25 cellular contexts compared by ENCODE assay signal in genomic region chr17:40791116-40791515, GRCh38. TPM values are rescaled to one million over a fixed set of nuclear protein-coding genes. Genes with fewer than 3 reads are reported as not detected.
"Had no signal": no experiment of that assay in that cellular context is flagged by ENCODE, and none has a peak within 500 bp of the region (broad histone marks: within the 10 kb centered on the region; RNA-seq: fewer than 3 reads in every experiment).

No MANE protein-coding gene starts in this region.

- H3K36me3 Mint-ChIP-seq: activated naive CD8-positive, alpha-beta T cell treated with anti-CD3 and anti-CD28 coated beads, Interleukin-2, amount 10 ng/mL, durations not matched to agents 7 days and 5 days; memory B cell had no signal

- H3K4me1 ChIP-seq: parathyroid adenoma, sigmoid colon had no signal

- ATAC-seq: activated T-cell treated with anti-CD3 and anti-CD28 coated beads, Interleukin-2, amount 50 U/mL, for 72 hours; gastroesophageal sphincter; T-helper 17 cell had no signal

- H3K27ac ChIP-seq: gastroesophageal sphincter, neutrophil, parathyroid adenoma had no signal

- H3K9me3 Mint-ChIP-seq: activated naive CD4-positive, alpha-beta T cell treated with anti-CD3 and anti-CD28 coated beads for 36 hours; activated naive CD8-positive, alpha-beta T cell treated with anti-CD3 and anti-CD28 coated beads, Interleukin-2, amount 10 ng/mL, durations not matched to agents 7 days and 5 days; activated T-cell treated with anti-CD3 and anti-CD28 coated beads, Interleukin-2, amount 50 U/mL, for 72 hours; memory B cell; nephron had no signal

- H3K4me3 Mint-ChIP-seq: activated naive CD4-positive, alpha-beta T cell treated with anti-CD3 and anti-CD28 coated beads for 36 hours; activated naive CD8-positive, alpha-beta T cell treated with anti-CD3 and anti-CD28 coated beads, Interleukin-2, amount 10 ng/mL, durations not matched to agents 7 days and 5 days; activated T-cell treated with anti-CD3 and anti-CD28 coated beads, Interleukin-2, amount 50 U/mL, for 72 hours; memory B cell; nephron; T-helper 17 cell had no signal

- H3K4me1 Mint-ChIP-seq: activated naive CD8-positive, alpha-beta T cell treated with anti-CD3 and anti-CD28 coated beads, Interleukin-2, amount 10 ng/mL, durations not matched to agents 7 days and 5 days; memory B cell; T-helper 17 cell had no signal

- DNase-seq: activated CD4-positive, alpha-beta T cell treated with anti-CD3 and anti-CD28 coated beads for 4 hours; activated CD4-positive, alpha-beta T cell treated with anti-CD3 and anti-CD28 coated beads, Interleukin-2, amount 50 U/mL, for 48 hours; activated CD4-positive, CD25-positive, alpha-beta regulatory T cell; activated effector memory CD4-positive, alpha-beta T cell treated with Interleukin-2 at 50 U/mL for 16 hours; activated naive CD4-positive, alpha-beta T cell treated with anti-CD3 and anti-CD28 coated beads for 36 hours; activated naive CD8-positive, alpha-beta T cell treated with anti-CD3 and anti-CD28 coated beads, Interleukin-2, amount 10 ng/mL, durations not matched to agents 7 days and 5 days; activated T-cell treated with anti-CD3 and anti-CD28 coated beads, Interleukin-2, amount 50 U/mL, for 72 hours; amygdala; cortex of kidney; head of caudate nucleus; sigmoid colon; stimulated activated CD4-positive, alpha-beta T cell treated with anti-CD3 and anti-CD28 coated beads, Interleukin-4, amount 100 ng/mL, for 1 hour; stimulated activated naive CD4-positive, alpha-beta T cell; T-helper 17 cell had no signal

- H3K79me2 ChIP-seq: parathyroid adenoma had no signal

- H3K36me3 ChIP-seq: gastroesophageal sphincter, neutrophil, sigmoid colon had no signal

- H3K4me3 ChIP-seq: gastroesophageal sphincter, sigmoid colon had no signal

- H3K9ac ChIP-seq: parathyroid adenoma had no signal

- H3K9me3 ChIP-seq: gastroesophageal sphincter, neutrophil, sigmoid colon had no signal

- H3K27ac Mint-ChIP-seq: activated naive CD4-positive, alpha-beta T cell treated with anti-CD3 and anti-CD28 coated beads for 36 hours; activated naive CD8-positive, alpha-beta T cell treated with anti-CD3 and anti-CD28 coated beads, Interleukin-2, amount 10 ng/mL, durations not matched to agents 7 days and 5 days; activated T-cell treated with anti-CD3 and anti-CD28 coated beads, Interleukin-2, amount 50 U/mL, for 72 hours; memory B cell; nephron; T-helper 17 cell had no signal

RNA-seq across cellular contexts. Expression of gene KRT28, which starts 8.6 kb away (rescaled TPM):
- total RNA-seq: activated naive CD4-positive, alpha-beta T cell treated with anti-CD3 and anti-CD28 coated beads for 36 hours; activated naive CD8-positive, alpha-beta T cell treated with anti-CD3 and anti-CD28 coated beads, Interleukin-2, amount 10 ng/mL, durations not matched to agents 7 days and 5 days; activated T-cell treated with anti-CD3 and anti-CD28 coated beads, Interleukin-2, amount 50 U/mL, for 72 hours; cerebellum; gastroesophageal sphincter; mononuclear cell; myocyte; pulmonary artery endothelial cell; sigmoid colon; subcutaneous adipose tissue; T-helper 17 cell; urinary bladder had no signal
- polyA plus RNA-seq: sigmoid colon, urinary bladder had no signal

RNA-seq across cellular contexts. Expression of gene KRT27, which starts 8.8 kb away (rescaled TPM):
- total RNA-seq: activated naive CD4-positive, alpha-beta T cell treated with anti-CD3 and anti-CD28 coated beads for 36 hours; activated naive CD8-positive, alpha-beta T cell treated with anti-CD3 and anti-CD28 coated beads, Interleukin-2, amount 10 ng/mL, durations not matched to agents 7 days and 5 days; activated T-cell treated with anti-CD3 and anti-CD28 coated beads, Interleukin-2, amount 50 U/mL, for 72 hours; gastroesophageal sphincter; mononuclear cell; myocyte; pulmonary artery endothelial cell; subcutaneous adipose tissue; T-helper 17 cell; urinary bladder had no signal
- polyA plus RNA-seq: urinary bladder had no signal

RNA-seq across cellular contexts. Expression of gene KRT26, which starts 19.1 kb away (rescaled TPM):
- total RNA-seq: activated naive CD4-positive, alpha-beta T cell treated with anti-CD3 and anti-CD28 coated beads for 36 hours; activated naive CD8-positive, alpha-beta T cell treated with anti-CD3 and anti-CD28 coated beads, Interleukin-2, amount 10 ng/mL, durations not matched to agents 7 days and 5 days; activated T-cell treated with anti-CD3 and anti-CD28 coated beads, Interleukin-2, amount 50 U/mL, for 72 hours; cerebellum; gastroesophageal sphincter; mononuclear cell; myocyte; pulmonary artery endothelial cell; sigmoid colon; subcutaneous adipose tissue; T-helper 17 cell; urinary bladder had no signal
- polyA plus RNA-seq: sigmoid colon, urinary bladder had no signal

RNA-seq across cellular contexts. Expression of gene KRT25, which starts 36.0 kb away (rescaled TPM):
- total RNA-seq: activated naive CD4-positive, alpha-beta T cell treated with anti-CD3 and anti-CD28 coated beads for 36 hours; activated naive CD8-positive, alpha-beta T cell treated with anti-CD3 and anti-CD28 coated beads, Interleukin-2, amount 10 ng/mL, durations not matched to agents 7 days and 5 days; activated T-cell treated with anti-CD3 and anti-CD28 coated beads, Interleukin-2, amount 50 U/mL, for 72 hours; cerebellum; gastroesophageal sphincter; mononuclear cell; myocyte; pulmonary artery endothelial cell; subcutaneous adipose tissue; T-helper 17 cell; urinary bladder had no signal
- polyA plus RNA-seq: sigmoid colon, urinary bladder had no signal
